ENCODE assay signal across 2 cellular contexts in genomic region chr22:50192825-50193204, GRCh38.
TF ChIP-seq lines count a peak whose summit lies in the region.

No MANE protein-coding gene starts in this region.

TF ChIP-seq in liver, 16 proteins besides CTCF, POLR2A, EP300 and RAD21:
- TF ChIP-seq RXRA (IDR thresholded peaks at IDR 0.05) (no peak), ZBTB33 (IDR thresholded peaks at IDR 0.05) (no peak), JUND (IDR thresholded peaks at IDR 0.05) (no peak), HNF4G (IDR thresholded peaks at IDR 0.05) (no peak), FOXA2 (IDR thresholded peaks at IDR 0.05) (no peak), REST (IDR thresholded peaks at IDR 0.05) (no peak), FOXA1 (IDR thresholded peaks at IDR 0.05) (no peak), GABPA (IDR thresholded peaks at IDR 0.05 in 1 of 2, conservative IDR thresholded peaks at IDR 0.05 in 1 of 2) (no peak), YY1 (IDR thresholded peaks at IDR 0.05) (no peak), NR2F2 (IDR thresholded peaks at IDR 0.05) (no peak), ATF3 (IDR thresholded peaks at IDR 0.05) (no peak), HNF4A (conservative IDR thresholded peaks at IDR 0.05) (no peak), TAF1 (conservative IDR thresholded peaks at IDR 0.05) (no peak), SP1 (IDR thresholded peaks at IDR 0.05) (no peak), EGR1 (IDR thresholded peaks at IDR 0.05; ENCODE audit: low read depth in 2 of 2) (no peak)

TF ChIP-seq in HepG2, 621 proteins besides CTCF, POLR2A, EP300 and RAD21:
- no peak for TF ChIP-seq ZBTB33 (CRISPR knock-in tag; IDR thresholded peaks at IDR 0.05)
- no peak for TF ChIP-seq HBP1 (CRISPR knock-in tag; IDR thresholded peaks at IDR 0.05; ENCODE audit: low read depth)
- TF ChIP-seq ZNF569 (CRISPR knock-in tag; IDR thresholded peaks at IDR 0.05; ENCODE audit: borderline replicate concordance) = no peak
- TF ChIP-seq MAFG (CRISPR knock-in tag; IDR thresholded peaks at IDR 0.05) = no peak
- no peak for TF ChIP-seq TBX2 (CRISPR knock-in tag; IDR thresholded peaks at IDR 0.05; ENCODE audit: borderline replicate concordance)
- TF ChIP-seq KLF9 (CRISPR knock-in tag; IDR thresholded peaks at IDR 0.05; ENCODE audit: low read depth) = no peak
- no peak for TF ChIP-seq HCFC1 (IDR thresholded peaks at IDR 0.05; ENCODE audit: low read depth, low read length)
- TF ChIP-seq SPEN (CRISPR knock-in tag; IDR thresholded peaks at IDR 0.05; ENCODE audit: low read depth) = no peak
- no peak for TF ChIP-seq ZNF207 (IDR thresholded peaks at IDR 0.05; ENCODE audit: borderline replicate concordance)
- TF ChIP-seq THRA (CRISPR knock-in tag; IDR thresholded peaks at IDR 0.05; ENCODE audit: borderline replicate concordance) = no peak
- no peak for TF ChIP-seq ZNF891 (CRISPR knock-in tag; IDR thresholded peaks at IDR 0.05)
- TF ChIP-seq ZFP37 (CRISPR knock-in tag; IDR thresholded peaks at IDR 0.05; ENCODE audit: borderline replicate concordance) = no peak
- no peak for TF ChIP-seq CBFB (CRISPR knock-in tag; IDR thresholded peaks at IDR 0.05)
- no peak for TF ChIP-seq IRF9 (CRISPR knock-in tag; IDR thresholded peaks at IDR 0.05; ENCODE audit: borderline replicate concordance)
- no peak for TF ChIP-seq BCLAF1 (IDR thresholded peaks at IDR 0.05)
- TF ChIP-seq ZNF496 (CRISPR knock-in tag; IDR thresholded peaks at IDR 0.05; ENCODE audit: insufficient replicate concordance) = no peak
- TF ChIP-seq HNRNPK (IDR thresholded peaks at IDR 0.05; ENCODE audit: low read depth, low read length, poor library complexity, severe bottlenecking) = no peak
